Comparison of ENCODE assay signal across 1 cellular context in the genomic region with DNA sequence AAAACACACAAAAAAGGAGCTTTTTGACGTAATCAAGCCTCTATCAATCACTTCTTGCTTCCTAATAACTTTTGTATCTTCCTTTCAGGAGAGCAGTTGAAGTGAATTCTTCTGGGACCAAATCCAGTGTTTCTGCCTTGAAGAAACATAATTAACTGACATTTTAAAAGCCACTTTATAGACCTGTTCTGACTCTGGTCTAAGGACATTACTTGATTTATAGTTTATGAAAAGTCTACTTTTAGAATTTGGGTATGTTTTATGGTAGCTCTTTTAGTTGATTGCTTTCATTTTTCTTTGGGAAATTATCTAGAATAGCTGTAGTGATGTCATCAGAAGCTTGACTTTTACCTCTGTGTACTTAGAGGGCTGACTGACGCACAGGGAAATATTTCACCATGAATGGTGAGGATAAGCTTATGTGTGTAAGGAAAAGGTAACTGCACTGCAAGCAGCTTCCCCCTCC.
TF ChIP-seq lines count a peak whose summit lies in the region.

No MANE protein-coding gene starts in this region.

TF ChIP-seq in HEK293, 187 proteins besides CTCF, POLR2A, EP300 and RAD21 (continued from another document):
- no peak for TF ChIP-seq ZFHX2 (tag by site-specific recombination; conservative IDR thresholded peaks at IDR 0.05)
TF ChIP-seq in HEK293: peak in this region for 27.
